ENCODE assay signal across 27 cellular contexts in genomic region chr5:143078971-143079370, GRCh38.
"Had no signal": no experiment of that assay in that cellular context is flagged by ENCODE, and none has a peak within 500 bp of the region (broad histone marks: within the 10 kb centered on the region; RNA-seq: fewer than 3 reads in every experiment).

No MANE protein-coding gene starts in this region.

- H2AFZ ChIP-seq: hepatocyte had no signal

- H3K27me3 ChIP-seq: hepatocyte, left lung, right lobe of liver, tibial nerve, upper lobe of left lung, uterus had no signal

- ATAC-seq: effector memory CD8-positive, alpha-beta T cell; esophagus mucosa; left cardiac atrium; left lung; naive thymus-derived CD8-positive, alpha-beta T cell; psoas muscle; right lobe of liver; stimulated activated naive B cell treated with anti-CD40 and anti-IgM and Interleukin-4, amounts not matched to agents 10 μg/mL and 1 μg/mL and 100 μg/mL, for 72 hours had no signal

- DNase-seq: cortex of kidney; effector memory CD8-positive, alpha-beta T cell; foreskin melanocyte; head of caudate nucleus; left cardiac atrium; left lung; mesenchymal stem cell; midbrain; naive thymus-derived CD8-positive, alpha-beta T cell; nephron progenitor cell; nucleus accumbens; posterior cingulate gyrus; psoas muscle; retina; right lobe of liver; small intestine; stimulated activated CD4-positive, alpha-beta T cell treated with anti-CD3 and anti-CD28 coated beads, Interleukin-15, amount 100 ng/mL, for 24 hours; stimulated activated CD4-positive, alpha-beta T cell treated with anti-CD3 and anti-CD28 coated beads, Interleukin-2, amount 100 ng/mL, for 48 hours; stimulated activated naive B cell treated with anti-CD40 and anti-IgM and Interleukin-4, amounts not matched to agents 10 μg/mL and 1 μg/mL and 100 μg/mL, for 72 hours; upper lobe of left lung; uterus had no signal

- H3K9me3 ChIP-seq: left lung, psoas muscle, right lobe of liver, thoracic aorta, tibial nerve, upper lobe of left lung, uterus had no signal

- H3K36me3 ChIP-seq: left lung, right lobe of liver, tibial nerve, upper lobe of left lung, uterus had no signal

- H3K9me3 Mint-ChIP-seq: effector memory CD8-positive, alpha-beta T cell; naive thymus-derived CD8-positive, alpha-beta T cell; stimulated activated naive CD8-positive, alpha-beta T cell treated with anti-CD3 and anti-CD28 coated beads, Interleukin-15, Interleukin-2, amounts not matched to agents 100 ng/mL and 50 ng/mL, for 24 hours had no signal

- H3K4me3 Mint-ChIP-seq: effector memory CD8-positive, alpha-beta T cell; naive thymus-derived CD8-positive, alpha-beta T cell; nephron progenitor cell; stimulated activated naive B cell treated with anti-CD40 and anti-IgM and Interleukin-4, amounts not matched to agents 10 μg/mL and 1 μg/mL and 100 μg/mL, for 72 hours; stimulated activated naive CD8-positive, alpha-beta T cell treated with anti-CD3 and anti-CD28 coated beads, Interleukin-15, Interleukin-2, amounts not matched to agents 100 ng/mL and 50 ng/mL, for 24 hours had no signal

- H3K4me1 ChIP-seq: left lung, right lobe of liver, upper lobe of left lung, uterus had no signal

- H3K4me3 ChIP-seq: hepatocyte, left lung, psoas muscle, right lobe of liver, thoracic aorta, tibial nerve, upper lobe of left lung, uterus had no signal

- H3K27ac Mint-ChIP-seq: nephron progenitor cell; stimulated activated naive B cell treated with anti-CD40 and anti-IgM and Interleukin-4, amounts not matched to agents 10 μg/mL and 1 μg/mL and 100 μg/mL, for 72 hours; stimulated activated naive CD8-positive, alpha-beta T cell treated with anti-CD3 and anti-CD28 coated beads, Interleukin-15, Interleukin-2, amounts not matched to agents 100 ng/mL and 50 ng/mL, for 24 hours had no signal

- H3K4me2 ChIP-seq: hepatocyte had no signal

- FAIRE-seq: small intestine had no signal

- H3K79me2 ChIP-seq: hepatocyte had no signal

- H3K27me3 Mint-ChIP-seq: effector memory CD8-positive, alpha-beta T cell; naive thymus-derived CD8-positive, alpha-beta T cell; stimulated activated naive B cell treated with anti-CD40 and anti-IgM and Interleukin-4, amounts not matched to agents 10 μg/mL and 1 μg/mL and 100 μg/mL, for 72 hours; stimulated activated naive CD8-positive, alpha-beta T cell treated with anti-CD3 and anti-CD28 coated beads, Interleukin-15, Interleukin-2, amounts not matched to agents 100 ng/mL and 50 ng/mL, for 24 hours had no signal

- H3K27ac ChIP-seq: epithelial cell of prostate, hepatocyte, left lung, psoas muscle, right lobe of liver, thoracic aorta, tibial nerve, upper lobe of left lung, uterus had no signal
